11 cellular contexts compared by ENCODE assay signal in genomic region chr9:33029106-33029788, GRCh38. TPM values are rescaled to one million over a fixed set of nuclear protein-coding genes. Genes with fewer than 3 reads are reported as not detected.
DNase-seq lines count a peak whose midpoint lies in the region; ATAC-seq, FAIRE-seq and TF ChIP-seq lines count a peak whose summit lies in the region.
"Had no signal": no experiment of that assay in that cellular context is flagged by ENCODE, and none has a peak within 500 bp of the region (broad histone marks: within the 10 kb centered on the region; RNA-seq: fewer than 3 reads in every experiment).

No MANE protein-coding gene starts in this region.

- H3K79me2 ChIP-seq in MM.1S (ENCODE audit: low read length) (peaks cover 97% of the 10 kb centered on the region), GM12878 (ENCODE audit: control insufficient read depth, insufficient read depth, low read length) (peaks cover 88% of the 10 kb centered on the region)

- 0 out of 2 replicates have a peak, but pooled peaks cover 5% of the 10 kb centered on the region for H3F3A ChIP-seq in MM.1S (ENCODE audit: insufficient read depth, low read length)

- TF ChIP-seq EP300 in GM12878 (IDR thresholded peaks at IDR 0.05; ENCODE audit: borderline replicate concordance in 1 of 2, control insufficient read depth in 1 of 2, low read depth in 2 of 2, low read length in 2 of 2): no peak

- H3K4me3 Mint-ChIP-seq in CD4-positive, CD25-positive, alpha-beta regulatory T cell: peak overlapping the region in 3 of 4 donors; percentile 17 to 73 (median 68)
- H3K4me3 Mint-ChIP-seq in mesothelial cell of epicardium: no peak overlapping the region

- no peak overlapping the region for H2AFZ ChIP-seq in MM.1S (ENCODE audit: low read length)
- H2AFZ ChIP-seq in GM12878 (ENCODE audit: control insufficient read depth, low read depth, low read length): no peak overlapping the region

- RAD21 ChIA-PET in GM12878 (lab: Charles Lee; ENCODE audit: unreplicated experiment): interaction anchor here (1.7 kb wide), 1 partner anchor 12 kb away, joined by 4 read pairs; no protein-coding TSS in a partner anchor

- H3K9me3 ChIP-seq in CD4-positive, CD25-positive, alpha-beta regulatory T cell (ENCODE audit: control insufficient read depth in 2 of 2, low read length in 2 of 2): no peaks in the 10 kb centered on the region
- no peaks in the 10 kb centered on the region for H3K9me3 ChIP-seq in MM.1S (replicated peaks; ENCODE audit: insufficient read depth, low read length)
- no peaks in the 10 kb centered on the region for H3K9me3 ChIP-seq in GM12878 (replicated peaks; ENCODE audit: control insufficient read depth, insufficient read depth, low read length)
- H3K9me3 ChIP-seq in left lung: no peaks in the 10 kb centered on the region
- H3K9me3 ChIP-seq in colonic mucosa: no peaks in the 10 kb centered on the region

- no TSS peak for BruUV-seq in GM12878 (replicated peaks; lab: Mats Ljungman, UMichigan)

- in situ Hi-C loops in GM12878 (cut with MboI): no loop called here

- ATAC-seq in CD4-positive, CD25-positive, alpha-beta regulatory T cell (ENCODE audit: low read depth in 2 of 2): no peak
- ATAC-seq in GM12878 (no peak), left lung (no peak), GM18870 (IDR thresholded peaks at IDR 0.05; ENCODE audit: unreplicated experiment) (no peak)

- H3K9me3 Mint-ChIP-seq in CD4-positive, CD25-positive, alpha-beta regulatory T cell: no peaks in the 10 kb centered on the region
- H3K9me3 Mint-ChIP-seq in mesothelial cell of epicardium: no peaks in the 10 kb centered on the region

- peaks cover 48% of the 10 kb centered on the region for H3K36me3 Mint-ChIP-seq in CD4-positive, CD25-positive, alpha-beta regulatory T cell
- H3K36me3 Mint-ChIP-seq in mesothelial cell of epicardium: peaks cover 35% of the 10 kb centered on the region

- H3K4me2 ChIP-seq in MM.1S (ENCODE audit: low read depth, low read length) (0 out of 2 replicates have a peak overlapping the region, but pooled peaks have one; percentile 3), GM12878 (ENCODE audit: control insufficient read depth, insufficient read depth) (peak overlapping the region; percentile 61)

- intact Hi-C loops in GM12878 (cut with micrococcal nuclease; ENCODE audit: unreplicated experiment): loop anchor here (5.0 kb wide), 1 partner anchor 138 kb away; the partner anchor contains the start of gene B4GALT1
- intact Hi-C loops in left lung (cut with DNase I): no loop called here
- intact Hi-C loops in colonic mucosa (cut with DNase I): no loop called here

- peaks cover 53% of the 10 kb centered on the region for H4K20me1 ChIP-seq in MM.1S (ENCODE audit: insufficient read depth, low read length)
- peaks cover 5% of the 10 kb centered on the region for H4K20me1 ChIP-seq in GM12878 (ENCODE audit: control insufficient read depth, insufficient read depth)

- POLR2A ChIA-PET in GM12878 (lab: Charles Lee): interaction anchor here (0.9 to 5.2 kb wide), 5 partner anchors 10 to 47 kb away, joined by 3 to 39 read pairs (median 5); partner anchors contain the start of gene SMU1

- peaks cover 57% of the 10 kb centered on the region for H3K4me1 ChIP-seq in CD4-positive, CD25-positive, alpha-beta regulatory T cell (ENCODE audit: control insufficient read depth, insufficient read depth, low read length, poor library complexity, severe bottlenecking)
- peaks cover 24% of the 10 kb centered on the region for H3K4me1 ChIP-seq in MM.1S (ENCODE audit: low read length)
- H3K4me1 ChIP-seq in GM12878 (ENCODE audit: control insufficient read depth, insufficient read depth, low read length): no peaks in the 10 kb centered on the region
- H3K4me1 ChIP-seq in left lung: peaks cover 33 to 77% of the 10 kb centered on the region in 2 donors
- H3K4me1 ChIP-seq in colonic mucosa: peaks cover 5% of the 10 kb centered on the region

- no peak for TF ChIP-seq POLR2A in GM12878 (IDR thresholded peaks at IDR 0.05; ENCODE audit: low read depth, low read length)

- peak overlapping the region in 2 of 3 donors; percentile 29 to 48 for H3K27ac Mint-ChIP-seq in CD4-positive, CD25-positive, alpha-beta regulatory T cell
- H3K27ac Mint-ChIP-seq in mesothelial cell of epicardium: peak overlapping the region; percentile 44

- H3K36me3 ChIP-seq in CD4-positive, CD25-positive, alpha-beta regulatory T cell (ENCODE audit: control insufficient read depth, insufficient read depth, low read length): peaks cover 68% of the 10 kb centered on the region
- H3K36me3 ChIP-seq in MM.1S (replicated peaks; ENCODE audit: insufficient read depth, low read length) (peaks cover 35% of the 10 kb centered on the region), GM12878 (ENCODE audit: control insufficient read depth in 2 of 2, insufficient read depth in 2 of 2, low read length in 1 of 2) (peaks cover 2 to 42% of the 10 kb centered on the region in 2 experiments), left lung (peaks cover 6 to 80% of the 10 kb centered on the region in 2 donors), colonic mucosa (peaks cover 11% of the 10 kb centered on the region)

- FAIRE-seq in GM12878 (lab: Jason Lieb, UNC): no peak
- FAIRE-seq: H1 had no signal

- H3K27me3 Mint-ChIP-seq in CD4-positive, CD25-positive, alpha-beta regulatory T cell: no peaks in the 10 kb centered on the region
- H3K27me3 Mint-ChIP-seq in mesothelial cell of epicardium (ENCODE audit: low read depth): no peaks in the 10 kb centered on the region

- peak overlapping the region; percentile 18 for H3K27ac ChIP-seq in CD4-positive, CD25-positive, alpha-beta regulatory T cell (ENCODE audit: insufficient read depth, low read length, poor library complexity, severe bottlenecking)
- H3K27ac ChIP-seq in MM.1S (ENCODE audit: low read length): no peak overlapping the region
- H3K27ac ChIP-seq in GM12878 (ENCODE audit: control insufficient read depth, insufficient read depth): no peak overlapping the region
- H3K27ac ChIP-seq in left lung: peak overlapping the region in 1 of 2 donors; percentile 46
- no peak overlapping the region for H3K27ac ChIP-seq in colonic mucosa

- H3K4me3 ChIP-seq in CD4-positive, CD25-positive, alpha-beta regulatory T cell (ENCODE audit: low read depth, low read length): peak overlapping the region; percentile 61
- H3K4me3 ChIP-seq in MM.1S (ENCODE audit: low read length): no peak overlapping the region
- H3K4me3 ChIP-seq in GM12878: peak overlapping the region; percentile 75
- H3K4me3 ChIP-seq in left lung: peak overlapping the region in 1 of 2 donors; percentile 96
- no peak overlapping the region for H3K4me3 ChIP-seq in colonic mucosa
- H3K4me3 ChIP-seq: skin epidermis had no signal

- TF ChIP-seq CTCF in MM.1S (IDR thresholded peaks at IDR 0.05; ENCODE audit: low read length) (no peak), GM12878 (IDR thresholded peaks at IDR 0.05 in 2 of 3, conservative IDR thresholded peaks at IDR 0.05 in 1 of 3; ENCODE audit: control insufficient read depth in 2 of 3, extremely low read depth in 1 of 3, insufficient read depth in 1 of 3, low read depth in 3 of 3, low read length in 3 of 3) (no peak), mesothelial cell of epicardium (IDR thresholded peaks at IDR 0.05; ENCODE audit: unreplicated experiment) (no peak), left lung (IDR thresholded peaks at IDR 0.05) (no peak), colonic mucosa (IDR thresholded peaks at IDR 0.05) (no peak)

- CTCF ChIA-PET in GM12878 (lab: Yijun Ruan, JAX): interaction anchor here (1.1 to 1.8 kb wide), 3 partner anchors 35 to 196 kb away, joined by 3 to 7 read pairs (median 3); no protein-coding TSS in a partner anchor

- 39% methylated on average over 6 of the region's 6 CpGs for WGBS in GM12878 (ENCODE audit: insufficient coverage, insufficient replicate concordance, low lambda C conversion rate, missing lambda C conversion rate)

- H3K9me2 ChIP-seq in MM.1S (replicated peaks; ENCODE audit: insufficient read depth, low read length): no peaks in the 10 kb centered on the region

- no peak for TF ChIP-seq RAD21 in GM12878 (IDR thresholded peaks at IDR 0.05; ENCODE audit: insufficient read depth, low read depth, low read length)

- no peak for DNase-seq in CD4-positive, CD25-positive, alpha-beta regulatory T cell
- DNase-seq in MM.1S (no peak), GM12878 (ENCODE audit: low read depth, low spot score) (no peak), mesothelial cell of epicardium (ENCODE audit: low spot score in 2 of 2, unreplicated experiment in 2 of 2) (no peak), left lung (no peak), colonic mucosa (no peak), NCI-H2227 (lab: John Stamatoyannopoulos, UW; ENCODE audit: unreplicated experiment) (no peak)
- DNase-seq: SHP77 treated with DMSO at 0.1 percent for 48 hours had no signal

- H3K4me1 Mint-ChIP-seq in CD4-positive, CD25-positive, alpha-beta regulatory T cell: peaks cover 51 to 69% (median 61%) of the 10 kb centered on the region in 4 donors
- H3K4me1 Mint-ChIP-seq in mesothelial cell of epicardium: peaks cover 39% of the 10 kb centered on the region

- H3K27me3 ChIP-seq in CD4-positive, CD25-positive, alpha-beta regulatory T cell (ENCODE audit: control insufficient read depth, insufficient read depth, low read length): no peaks in the 10 kb centered on the region
- no peaks in the 10 kb centered on the region for H3K27me3 ChIP-seq in MM.1S (replicated peaks; ENCODE audit: insufficient read depth, low read length)
- no peaks in the 10 kb centered on the region for H3K27me3 ChIP-seq in GM12878 (replicated peaks in 1 of 2; ENCODE audit: control insufficient read depth in 2 of 2, insufficient read depth in 2 of 2, low read length in 1 of 2)
- H3K27me3 ChIP-seq in left lung: no peaks in the 10 kb centered on the region
- H3K27me3 ChIP-seq in colonic mucosa: no peaks in the 10 kb centered on the region

- H3K9ac ChIP-seq in MM.1S (ENCODE audit: low read length) (no peak overlapping the region), GM12878 (ENCODE audit: control insufficient read depth, insufficient read depth, low read length) (no peak overlapping the region), colonic mucosa (ENCODE audit: low read depth in 2 of 2, low read length in 2 of 2) (no peak overlapping the region)

- SMC1A ChIA-PET in GM12878 (lab: Charles Lee; ENCODE audit: uncharacterized antibody, unreplicated experiment): interaction anchor here (0.6 to 4.2 kb wide), 10 partner anchors 7 to 141 kb away, joined by 3 to 24 read pairs (median 6); no protein-coding TSS in a partner anchor

RNA-seq across cellular contexts. Expression of gene DNAJA1, which starts 4.2 kb away (rescaled TPM):
- 214 TPM for total RNA-seq in CD4-positive, CD25-positive, alpha-beta regulatory T cell
- 100 to 1,000 TPM in 2 of 4 donors, 10 to 100 TPM in 2; 82.4 to 106 (median 99.1) TPM for polyA plus RNA-seq in CD4-positive, CD25-positive, alpha-beta regulatory T cell
- total RNA-seq in GM12878 (2013; cell fraction: nucleolus; rRNA removed): 29.0 and 31.2 TPM in 2 replicates
- total RNA-seq in GM12878 (2014; rRNA removed) (69.7 and 77.9 TPM in 2 replicates), GM12878 (2014; rRNA removed; fragmentation: Illumina TruSeq; extraction: Trizol) (135 and 143 TPM in 2 replicates), GM12878 (2021) (105 and 109 TPM in 2 replicates), mesothelial cell of epicardium (151 to 161 TPM (median 157 TPM) in 3 replicates), left lung (100 to 1,000 TPM; 132 to 134 TPM), colonic mucosa (10 to 100 TPM; 66.4 to 93.6 TPM)
- 44.2 TPM for polyA plus RNA-seq in GM12878 (2011; ENCODE audit: low read depth)
- polyA plus RNA-seq in GM12878 (2011; rRNA removed) (206 and 243 TPM in 2 replicates), GM12878 (2014; fragmentation: Illumina TruSeq; extraction: Trizol) (171 and 195 TPM in 2 replicates), GM12878 (2014; fragmentation: Nextera tagmentation; extraction: Ambion mirVana) (100 to 1,000 TPM; 115 to 149 TPM), GM12878 (2014; rRNA removed) (98.8 and 114 TPM in 2 replicates), GM12878 (2016; fragmentation: Nextera tagmentation; extraction: Ambion mirVana) (100 to 1,000 TPM; 160 to 162 TPM)
- 85.5 and 86.9 TPM in 2 replicates for polyA plus RNA-seq in GM12878 (2011; cell fraction: cytosol; rRNA removed)
- 51.1 and 71.9 TPM in 2 replicates for polyA plus RNA-seq in GM12878 (2011; cell fraction: nucleus; rRNA removed)
- polyA plus RNA-seq in GM12878 (2012): 71.1 and 80.8 TPM in 2 replicates
- polyA minus RNA-seq in GM12878 (2011; rRNA and poly(A)+ RNA removed): 91.3 and 178 TPM in 2 replicates
- polyA minus RNA-seq in GM12878 (2011; cell fraction: cytosol; rRNA and poly(A)+ RNA removed): 70.4 and 89.4 TPM in 2 replicates
- 21.0 and 40.6 TPM in 2 replicates for polyA minus RNA-seq in GM12878 (2011; cell fraction: nucleus; rRNA and poly(A)+ RNA removed)

RNA-seq across cellular contexts. Expression of gene APTX, which starts 27.8 kb away (rescaled TPM):
- total RNA-seq in CD4-positive, CD25-positive, alpha-beta regulatory T cell: 27.5 TPM
- polyA plus RNA-seq in CD4-positive, CD25-positive, alpha-beta regulatory T cell: 10 to 100 TPM; 28.1 to 42.3 (median 29.7) TPM
- 55.9 and 60.3 TPM in 2 replicates for total RNA-seq in GM12878 (2013; cell fraction: nucleolus; rRNA removed)
- 45.1 and 51.6 TPM in 2 replicates for total RNA-seq in GM12878 (2014; rRNA removed)
- total RNA-seq in GM12878 (2014; rRNA removed; fragmentation: Illumina TruSeq; extraction: Trizol): 50.6 and 54.9 TPM in 2 replicates
- total RNA-seq in GM12878 (2021): 37.7 and 40.9 TPM in 2 replicates
- 28.9 TPM for polyA plus RNA-seq in GM12878 (2011; ENCODE audit: low read depth)
- 56.6 and 70.7 TPM in 2 replicates for polyA plus RNA-seq in GM12878 (2011; rRNA removed)
- polyA plus RNA-seq in GM12878 (2011; cell fraction: cytosol; rRNA removed): 29.4 and 30.4 TPM in 2 replicates
- 44.7 and 46.5 TPM in 2 replicates for polyA plus RNA-seq in GM12878 (2011; cell fraction: nucleus; rRNA removed)
- 31.7 and 32.3 TPM in 2 replicates for polyA plus RNA-seq in GM12878 (2012)
- polyA plus RNA-seq in GM12878 (2014; fragmentation: Illumina TruSeq; extraction: Trizol): 58.3 and 70.1 TPM in 2 replicates
- 10 to 100 TPM; 73.9 to 74.8 TPM for polyA plus RNA-seq in GM12878 (2014; fragmentation: Nextera tagmentation; extraction: Ambion mirVana)
- polyA plus RNA-seq in GM12878 (2014; rRNA removed): 44.8 and 54.1 TPM in 2 replicates
- 10 to 100 TPM; 81.7 to 87.0 TPM for polyA plus RNA-seq in GM12878 (2016; fragmentation: Nextera tagmentation; extraction: Ambion mirVana)
- 25.1 and 31.6 TPM in 2 replicates for polyA minus RNA-seq in GM12878 (2011; rRNA and poly(A)+ RNA removed)
- polyA minus RNA-seq in GM12878 (2011; cell fraction: cytosol; rRNA and poly(A)+ RNA removed): 8.0 and 16.6 TPM in 2 replicates
- polyA minus RNA-seq in GM12878 (2011; cell fraction: nucleus; rRNA and poly(A)+ RNA removed): 20.1 and 32.4 TPM in 2 replicates
- total RNA-seq in mesothelial cell of epicardium: 34.2 to 37.7 TPM (median 34.7 TPM) in 3 replicates
- 10 to 100 TPM; 21.7 to 29.1 TPM for total RNA-seq in left lung
- total RNA-seq in colonic mucosa: 10 to 100 TPM; 22.6 to 33.3 TPM

RNA-seq across cellular contexts. Expression of gene SMU1, which starts 47.2 kb away (rescaled TPM):
- 22.7 TPM for total RNA-seq in CD4-positive, CD25-positive, alpha-beta regulatory T cell
- 10 to 100 TPM; 23.7 to 27.9 (median 24.9) TPM for polyA plus RNA-seq in CD4-positive, CD25-positive, alpha-beta regulatory T cell
- total RNA-seq in GM12878 (2013; cell fraction: nucleolus; rRNA removed): 17.9 and 19.4 TPM in 2 replicates
- 22.8 and 26.6 TPM in 2 replicates for total RNA-seq in GM12878 (2014; rRNA removed)
- 33.4 and 34.6 TPM in 2 replicates for total RNA-seq in GM12878 (2014; rRNA removed; fragmentation: Illumina TruSeq; extraction: Trizol)
- total RNA-seq in GM12878 (2021): 19.7 and 20.4 TPM in 2 replicates
- 11.8 TPM for polyA plus RNA-seq in GM12878 (2011; ENCODE audit: low read depth)
- 21.1 and 27.5 TPM in 2 replicates for polyA plus RNA-seq in GM12878 (2011; rRNA removed)
- 11.3 and 11.4 TPM in 2 replicates for polyA plus RNA-seq in GM12878 (2011; cell fraction: cytosol; rRNA removed)
- polyA plus RNA-seq in GM12878 (2011; cell fraction: nucleus; rRNA removed): 7.2 and 8.2 TPM in 2 replicates
- 12.9 and 13.9 TPM in 2 replicates for polyA plus RNA-seq in GM12878 (2012)
- 22.2 and 26.0 TPM in 2 replicates for polyA plus RNA-seq in GM12878 (2014; fragmentation: Illumina TruSeq; extraction: Trizol)
- polyA plus RNA-seq in GM12878 (2014; fragmentation: Nextera tagmentation; extraction: Ambion mirVana): 10 to 100 TPM; 18.5 to 20.7 TPM
- 16.5 and 20.0 TPM in 2 replicates for polyA plus RNA-seq in GM12878 (2014; rRNA removed)
- polyA plus RNA-seq in GM12878 (2016; fragmentation: Nextera tagmentation; extraction: Ambion mirVana): 10 to 100 TPM; 20.2 to 22.0 TPM
- polyA minus RNA-seq in GM12878 (2011; rRNA and poly(A)+ RNA removed): 22.7 and 27.6 TPM in 2 replicates
- polyA minus RNA-seq in GM12878 (2011; cell fraction: cytosol; rRNA and poly(A)+ RNA removed): 9.6 and 10.7 TPM in 2 replicates
- 5.0 and 6.0 TPM in 2 replicates for polyA minus RNA-seq in GM12878 (2011; cell fraction: nucleus; rRNA and poly(A)+ RNA removed)
- 24.3 to 24.5 TPM (median 24.4 TPM) in 3 replicates for total RNA-seq in mesothelial cell of epicardium
- total RNA-seq in left lung: 10 to 100 TPM; 17.3 to 19.0 TPM
- 10 to 100 TPM; 17.4 to 18.7 TPM for total RNA-seq in colonic mucosa

Comparison
In these comparisons a context has a peak if more than half of its experiments do, and no peak if none do; other contexts are left out.
1. H3K4me3 ChIP-seq: peak in CD4-positive, CD25-positive, alpha-beta regulatory T cell (single experiment) and GM12878 (single experiment); none in MM.1S (single experiment) and colonic mucosa (single experiment).